1 cellular context compared by ENCODE assay signal in the genomic region with DNA sequence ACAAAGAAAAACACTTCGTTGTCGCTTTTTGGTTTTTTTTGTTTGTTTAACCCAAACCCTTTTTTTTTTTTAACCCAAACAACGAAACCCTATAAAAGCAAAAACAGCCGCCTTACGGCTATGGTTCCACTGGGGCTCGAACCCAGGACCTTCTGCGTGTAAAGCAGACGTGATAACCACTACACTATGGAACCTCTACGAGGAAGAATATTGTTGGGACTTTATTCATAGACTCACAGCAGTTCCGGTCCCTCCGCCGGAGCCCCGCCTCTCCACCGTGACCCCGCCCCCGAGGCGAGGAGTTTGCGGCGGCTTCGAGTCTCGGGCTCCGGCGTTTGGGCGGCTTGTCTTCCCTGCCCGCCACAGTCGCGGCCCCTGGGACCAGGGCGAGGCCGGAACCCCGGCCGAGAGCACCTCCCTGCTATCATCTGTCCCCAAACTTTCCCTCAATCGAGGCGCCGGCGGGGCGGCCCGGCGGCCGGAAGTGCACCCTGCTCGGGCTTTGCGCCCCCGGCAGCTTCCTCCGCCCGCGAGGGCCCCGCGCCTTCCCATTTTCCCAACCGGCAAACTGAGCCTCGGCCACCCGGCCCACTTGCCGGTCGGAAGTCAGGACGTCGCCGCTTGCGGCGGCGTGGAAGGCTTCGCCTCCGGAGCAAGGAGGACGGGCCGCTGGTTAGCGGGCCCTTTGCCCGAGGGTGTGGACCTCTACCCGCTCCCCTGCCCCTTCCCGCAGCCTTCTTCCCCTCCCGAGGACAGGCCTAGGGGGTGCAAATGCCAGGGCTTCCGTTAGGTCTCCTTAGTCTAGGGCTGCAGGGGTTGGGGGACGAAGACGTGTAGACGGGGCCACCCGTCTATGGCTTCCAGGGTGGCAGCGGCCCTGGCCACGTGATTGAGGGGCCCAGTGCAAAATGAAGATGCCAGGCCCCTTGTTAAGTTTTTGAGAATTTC.
TF ChIP-seq lines count a peak whose summit lies in the region.

No MANE protein-coding gene starts in this region.

TF ChIP-seq in SK-N-SH, 30 proteins besides CTCF, POLR2A, EP300 and RAD21 (continued from another document):
- TF ChIP-seq ZBTB33 (IDR thresholded peaks at IDR 0.05; ENCODE audit: borderline replicate concordance, low read depth) (no peak), RFX5 (IDR thresholded peaks at IDR 0.05; ENCODE audit: low read length) (no peak), SIN3A (IDR thresholded peaks at IDR 0.05; ENCODE audit: borderline replicate concordance, low read depth, low read length) (no peak), FOSL2 (IDR thresholded peaks at IDR 0.05; ENCODE audit: borderline replicate concordance, low read depth) (peak; percentile 77), NFIC (IDR thresholded peaks at IDR 0.05; ENCODE audit: borderline replicate concordance) (no peak), ELF1 (IDR thresholded peaks at IDR 0.05) (no peak), FOXJ3 (CRISPR knock-in tag; IDR thresholded peaks at IDR 0.05) (no peak), RCOR1 (IDR thresholded peaks at IDR 0.05; ENCODE audit: low read length) (0 out of 2 replicates have a peak, but pooled peaks have one; percentile 7)
- TF ChIP-seq, protein P1, sequence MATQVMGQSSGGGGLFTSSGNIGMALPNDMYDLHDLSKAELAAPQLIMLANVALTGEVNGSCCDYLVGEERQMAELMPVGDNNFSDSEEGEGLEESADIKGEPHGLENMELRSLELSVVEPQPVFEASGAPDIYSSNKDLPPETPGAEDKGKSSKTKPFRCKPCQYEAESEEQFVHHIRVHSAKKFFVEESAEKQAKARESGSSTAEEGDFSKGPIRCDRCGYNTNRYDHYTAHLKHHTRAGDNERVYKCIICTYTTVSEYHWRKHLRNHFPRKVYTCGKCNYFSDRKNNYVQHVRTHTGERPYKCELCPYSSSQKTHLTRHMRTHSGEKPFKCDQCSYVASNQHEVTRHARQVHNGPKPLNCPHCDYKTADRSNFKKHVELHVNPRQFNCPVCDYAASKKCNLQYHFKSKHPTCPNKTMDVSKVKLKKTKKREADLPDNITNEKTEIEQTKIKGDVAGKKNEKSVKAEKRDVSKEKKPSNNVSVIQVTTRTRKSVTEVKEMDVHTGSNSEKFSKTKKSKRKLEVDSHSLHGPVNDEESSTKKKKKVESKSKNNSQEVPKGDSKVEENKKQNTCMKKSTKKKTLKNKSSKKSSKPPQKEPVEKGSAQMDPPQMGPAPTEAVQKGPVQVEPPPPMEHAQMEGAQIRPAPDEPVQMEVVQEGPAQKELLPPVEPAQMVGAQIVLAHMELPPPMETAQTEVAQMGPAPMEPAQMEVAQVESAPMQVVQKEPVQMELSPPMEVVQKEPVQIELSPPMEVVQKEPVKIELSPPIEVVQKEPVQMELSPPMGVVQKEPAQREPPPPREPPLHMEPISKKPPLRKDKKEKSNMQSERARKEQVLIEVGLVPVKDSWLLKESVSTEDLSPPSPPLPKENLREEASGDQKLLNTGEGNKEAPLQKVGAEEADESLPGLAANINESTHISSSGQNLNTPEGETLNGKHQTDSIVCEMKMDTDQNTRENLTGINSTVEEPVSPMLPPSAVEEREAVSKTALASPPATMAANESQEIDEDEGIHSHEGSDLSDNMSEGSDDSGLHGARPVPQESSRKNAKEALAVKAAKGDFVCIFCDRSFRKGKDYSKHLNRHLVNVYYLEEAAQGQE (IDR thresholded peaks at IDR 0.05; ENCODE audit: low read depth, low read length) = peak; percentile 74
